8 cellular contexts compared by ENCODE assay signal in genomic region chrX:150982786-150983525, GRCh38. TPM values are rescaled to one million over a fixed set of nuclear protein-coding genes. Genes with fewer than 3 reads are reported as not detected.
DNase-seq lines count a peak whose midpoint lies in the region; ATAC-seq, FAIRE-seq and TF ChIP-seq lines count a peak whose summit lies in the region.

HMGB3 (plus strand) TSS chrX:150983335; CDS start chrX:150985600, 2,265 bp downstream.

- no peak within 1 kb of the TSS for H3K27ac ChIP-seq in coronary artery

- TF ChIP-seq CTCF in BJ (IDR thresholded peaks at IDR 0.05; ENCODE audit: insufficient read depth, low read depth, low read length) (no peak), coronary artery (IDR thresholded peaks at IDR 0.05) (no peak)

- POLR2A ChIA-PET in BJ (lab: Charles Lee) = no interaction called here

- DNase-seq in BJ (ENCODE audit: low read depth) = peak; percentile 50
- peak; percentile 91 for DNase-seq in GM19239 (ENCODE audit: insufficient read length, low spot score)
- DNase-seq in NCI-H510A treated with DMSO at 0.1 percent for 48 hours (lab: John Stamatoyannopoulos, UW) = peak; percentile 85
- peak; percentile 67 to 70 for DNase-seq in activated CD4-positive, alpha-beta T cell treated with anti-CD3 and anti-CD28 coated beads for 4 hours
- peak; percentile 79 for DNase-seq in coronary artery (ENCODE audit: low spot score)
- peak; percentile 87 for DNase-seq in left lobe of liver (ENCODE audit: low spot score)
- DNase-seq in stimulated activated CD4-positive, alpha-beta T cell treated with anti-CD3 and anti-CD28 coated beads, Interleukin-2, amount 100 ng/mL, for 4 hours (ENCODE audit: low read depth) = peak; percentile 59

- H3K4me3 ChIP-seq in BJ (ENCODE audit: low read depth, low read length) (peak within 1 kb of the TSS; percentile 61), coronary artery (peak within 1 kb of the TSS; percentile 72)

- no peaks in the 10 kb centered on the region for H3K27me3 ChIP-seq in BJ (ENCODE audit: control insufficient read depth, insufficient read depth, low read length)

- CTCF ChIA-PET in BJ (lab: Yijun Ruan, JAX) = interaction anchor here (1.5 kb wide), 1 partner anchor 15 kb away, joined by 3 read pairs; no protein-coding TSS in a partner anchor

- no peaks in the 10 kb centered on the region for H3K36me3 ChIP-seq in BJ (ENCODE audit: control insufficient read depth, insufficient read depth, low read length)

- no peak for FAIRE-seq in GM19239 (lab: Jason Lieb, UNC)

- ATAC-seq in HG03442 (IDR thresholded peaks at IDR 0.05; ENCODE audit: unreplicated experiment) = peak; percentile 96
- peak; percentile 98 for ATAC-seq in left lobe of liver

RNA-seq across cellular contexts. Expression of gene HMGB3, which starts in this region (rescaled TPM):
- 8.1 and 22.3 TPM in 2 replicates for polyA plus RNA-seq in BJ (2011; rRNA removed)
- polyA minus RNA-seq in BJ (2011; rRNA and poly(A)+ RNA removed) = 6.5 and 6.8 TPM in 2 replicates
- 33.0 TPM for total RNA-seq in left lobe of liver
